Comparison of ENCODE assay signal across 12 cellular contexts in the genomic region with DNA sequence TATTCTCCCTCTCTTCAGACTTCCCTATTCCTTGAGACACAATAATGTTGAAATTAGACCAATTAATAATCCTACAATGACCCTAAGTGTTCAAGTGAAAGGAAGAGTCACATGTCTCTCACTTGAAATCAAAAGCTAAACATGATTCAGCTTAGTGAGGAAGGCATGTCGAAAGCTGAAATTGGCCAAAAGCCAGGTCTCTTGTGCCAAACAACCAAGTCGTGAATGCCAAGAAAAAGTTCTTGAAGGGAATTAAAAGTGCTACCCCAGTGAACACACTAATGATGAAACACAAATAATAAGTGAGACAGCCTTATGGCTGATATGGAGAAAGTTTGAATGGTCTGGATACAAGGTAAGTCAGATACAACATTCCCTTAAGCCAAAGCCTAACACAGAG.
DNase-seq lines count a peak whose midpoint lies in the region; FAIRE-seq and TF ChIP-seq lines count a peak whose summit lies in the region.
"Had no signal": no experiment of that assay in that cellular context is flagged by ENCODE, and none has a peak within 500 bp of the region (broad histone marks: within the 10 kb centered on the region; RNA-seq: fewer than 3 reads in every experiment).

No MANE protein-coding gene starts in this region.

- no peak for TF ChIP-seq EP300 in suprapubic skin (IDR thresholded peaks at IDR 0.05)

- TF ChIP-seq POLR2A in suprapubic skin (IDR thresholded peaks at IDR 0.05), result no peak
- TF ChIP-seq POLR2A in GM12892 (IDR thresholded peaks at IDR 0.05; ENCODE audit: low read depth, low read length), result no peak

- TF ChIP-seq CTCF in bronchial epithelial cell (IDR thresholded peaks at IDR 0.05; ENCODE audit: insufficient read depth, low read length, severe bottlenecking), result no peak
- no peak for TF ChIP-seq CTCF in right atrium auricular region (IDR thresholded peaks at IDR 0.05)
- TF ChIP-seq CTCF in suprapubic skin (IDR thresholded peaks at IDR 0.05), result no peak

- H3K4me1 ChIP-seq in right atrium auricular region (peaks cover 0 to 27% of the 10 kb centered on the region in 2 donors), suprapubic skin (peaks cover 24% of the 10 kb centered on the region)

- H3K27me3 ChIP-seq in bronchial epithelial cell (ENCODE audit: control insufficient read depth, insufficient read depth, low read length) (no peaks in the 10 kb centered on the region), right atrium auricular region (no peaks in the 10 kb centered on the region), suprapubic skin (no peaks in the 10 kb centered on the region)

- WGBS in suprapubic skin, result 2% methylated on average over 2 of the region's 2 CpGs

- H3K36me3 ChIP-seq in bronchial epithelial cell (ENCODE audit: control insufficient read depth, insufficient read depth, low read length), result no peaks in the 10 kb centered on the region
- H3K36me3 ChIP-seq in right atrium auricular region, result no peaks in the 10 kb centered on the region
- peaks cover 6% of the 10 kb centered on the region for H3K36me3 ChIP-seq in suprapubic skin

- H3K4me3 ChIP-seq in bronchial epithelial cell (ENCODE audit: low read depth, low read length) (no peak overlapping the region), right atrium auricular region (no peak overlapping the region), suprapubic skin (no peak overlapping the region)
- H3K4me3 ChIP-seq: heart right ventricle, K562 had no signal

- DNase-seq in NCI-H1105 treated with DMSO at 0.1 percent for 48 hours (lab: John Stamatoyannopoulos, UW) (peak; percentile 76), bronchial epithelial cell (ENCODE audit: low read depth) (peak; percentile 93), right atrium auricular region (ENCODE audit: low spot score) (peak; percentile 92), suprapubic skin (ENCODE audit: low spot score in 2 of 2) (peak; percentile 77 to 84), NCI-H510A (lab: John Stamatoyannopoulos, UW) (no peak), NCI-H187 (lab: John Stamatoyannopoulos, UW) (no peak), GM12892 (ENCODE audit: insufficient read length) (no peak)
- DNase-seq in stimulated activated CD4-positive, alpha-beta T cell treated with anti-CD3 and anti-CD28 coated beads, Interleukin-4, amount 100 ng/mL, for 24 hours, result no peak
- DNase-seq: DMS53, heart right ventricle, NCI-H82 had no signal

- FAIRE-seq in bronchial epithelial cell (lab: Jason Lieb, UNC), result no peak
- no peak for FAIRE-seq in GM12892 (lab: Jason Lieb, UNC)
- FAIRE-seq: K562 had no signal

- H3K27ac ChIP-seq in right atrium auricular region, result peak overlapping the region in 1 of 2 donors; percentile 24
- no peak overlapping the region for H3K27ac ChIP-seq in suprapubic skin
- H3K27ac ChIP-seq: heart right ventricle had no signal

- H3K9me3 ChIP-seq in right atrium auricular region, result no peaks in the 10 kb centered on the region
- no peaks in the 10 kb centered on the region for H3K9me3 ChIP-seq in suprapubic skin

Comparison
In these comparisons a context has a peak if more than half of its experiments do, and no peak if none do; other contexts are left out.
1. DNase-seq: peak in NCI-H1105 treated with DMSO at 0.1 percent for 48 hours (single experiment), bronchial epithelial cell (single experiment), right atrium auricular region (single experiment) and suprapubic skin (2 of 2); none in NCI-H510A (single experiment), NCI-H187 (0 of 2), stimulated activated CD4-positive, alpha-beta T cell treated with anti-CD3 and anti-CD28 coated beads, Interleukin-4, amount 100 ng/mL, for 24 hours (single experiment) and GM12892 (single experiment).